ENCODE assay signal across 14 cellular contexts in the genomic region with DNA sequence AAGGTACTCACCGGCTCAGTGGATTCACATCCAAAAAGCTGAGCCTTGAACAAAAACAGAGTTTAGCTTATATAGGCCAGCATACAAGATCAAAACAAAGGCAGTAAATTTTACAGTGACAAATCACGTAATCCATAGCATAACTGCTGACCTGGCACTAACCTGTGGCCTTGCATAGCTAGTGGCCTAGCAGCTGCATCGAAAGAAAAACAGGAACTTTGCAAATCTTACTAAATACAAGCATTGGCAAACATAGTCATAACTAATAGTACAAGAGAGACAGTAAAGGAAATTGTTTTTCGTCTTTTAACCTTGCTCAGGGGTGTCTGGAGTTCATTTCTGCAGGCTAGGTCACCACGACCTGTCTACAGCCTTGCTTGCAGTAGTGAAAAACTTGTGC. TPM values are rescaled to one million over a fixed set of nuclear protein-coding genes. Genes with fewer than 3 reads are reported as not detected.
DNase-seq lines count a peak whose midpoint lies in the region; ATAC-seq, FAIRE-seq and TF ChIP-seq lines count a peak whose summit lies in the region.
"Had no signal": no experiment of that assay in that cellular context is flagged by ENCODE, and none has a peak within 500 bp of the region (broad histone marks: within the 10 kb centered on the region; RNA-seq: fewer than 3 reads in every experiment).

No MANE protein-coding gene starts in this region.

- H4K20me1 ChIP-seq in K562 (replicated peaks; ENCODE audit: control insufficient read depth, insufficient read depth, low read length): no peaks in the 10 kb centered on the region

- peak; percentile 90 for DNase-seq in MV-4-11 (lab: John Stamatoyannopoulos, UW)
- no peak for DNase-seq in K562 (ENCODE audit: extremely low read depth in 1 of 4, low spot score in 3 of 4)
- DNase-seq in BE2C: no peak
- DNase-seq in omental fat pad (ENCODE audit: low spot score): no peak
- DNase-seq: activated CD8-positive, alpha-beta T cell treated with anti-CD3 and anti-CD28 coated beads, Interleukin-2, amount 10 ng/mL, durations not matched to agents 7 days and 5 days; CD8-positive, alpha-beta memory T cell; kidney glomerular epithelial cell; stimulated activated CD4-positive, alpha-beta T cell treated with anti-CD3 and anti-CD28 coated beads, Interleukin-4, amount 100 ng/mL, for 4 hours; stimulated activated naive CD4-positive, alpha-beta T cell treated with Interleukin-2 at 50 U/mL for 16 hours had no signal

- intact Hi-C loops in K562 (cut with micrococcal nuclease): loop anchor here (5.0 kb wide), 1 partner anchor 328 kb away; no protein-coding TSS in a partner anchor

- FAIRE-seq in K562 (lab: Jason Lieb, UNC): no peak
- FAIRE-seq: GM18507 had no signal

- CTCF ChIA-PET in K562 (lab: Yijun Ruan, JAX; ENCODE audit: low intra/inter-chr PET ratio): no interaction called here

- H3K27me3 ChIP-seq in K562 (ENCODE audit: control insufficient read depth in 2 of 2, insufficient read depth in 2 of 2, low read length in 2 of 2) (no peaks in the 10 kb centered on the region), stomach smooth muscle (ENCODE audit: control insufficient read depth in 1 of 2, insufficient read depth in 2 of 2, low read length in 2 of 2) (no peaks in the 10 kb centered on the region), BE2C (no peaks in the 10 kb centered on the region)

- POLR2A ChIA-PET in K562 (lab: Yijun Ruan, JAX): interaction anchor here (1.0 kb wide), 2 partner anchors 13 to 16 kb away, joined by 3 to 4 read pairs; no protein-coding TSS in a partner anchor

- no TSS peak for BruUV-seq in K562 (replicated peaks; lab: Mats Ljungman, UMichigan)

- no peak for TF ChIP-seq RAD21 in K562 (CRISPR knock-in tag; conservative IDR thresholded peaks at IDR 0.05 in 1 of 2, IDR thresholded peaks at IDR 0.05 in 1 of 2)

- H3K4me1 ChIP-seq in K562 (replicated peaks in 1 of 2; ENCODE audit: control insufficient read depth in 2 of 2, insufficient read depth in 2 of 2, low read length in 2 of 2): peaks cover 10% of the 10 kb centered on the region in 2 experiments; a peak in 4 of 5 replicates
- H3K4me1 ChIP-seq in stomach smooth muscle (ENCODE audit: control insufficient read depth, insufficient read depth, low read length): peaks cover 21% of the 10 kb centered on the region
- H3K4me1 ChIP-seq in BE2C: no peaks in the 10 kb centered on the region

- H3K36me3 ChIP-seq in K562 (ENCODE audit: control insufficient read depth, insufficient read depth, low read length): peaks cover 14% of the 10 kb centered on the region; the same call in 1 of the 3 replicates
- peaks cover 0 to 2% of the 10 kb centered on the region in 2 donors for H3K36me3 ChIP-seq in stomach smooth muscle (ENCODE audit: control insufficient read depth in 2 of 2, insufficient read depth in 2 of 2, low read length in 2 of 2)
- H3K36me3 ChIP-seq in BE2C: no peaks in the 10 kb centered on the region

- WGBS in K562 (ENCODE audit: insufficient coverage, low coverage, missing lambda C conversion rate): 59% methylated on average over 5 of the region's 5 CpGs

- no peak for TF ChIP-seq POLR2A in K562 (conservative IDR thresholded peaks at IDR 0.05)

- peaks cover 54% of the 10 kb centered on the region for H3K79me2 ChIP-seq in K562 (ENCODE audit: control insufficient read depth, insufficient read depth, low read length)

- no peak overlapping the region for H2AFZ ChIP-seq in K562 (ENCODE audit: low read depth, low read length)

- H3K27ac ChIP-seq in K562 (ENCODE audit: extremely low read depth, low read depth, low read length): peak overlapping the region; percentile 23; the same call in 1 of the 3 replicates
- H3K27ac ChIP-seq in stomach smooth muscle (ENCODE audit: low read length): no peak overlapping the region

- in situ Hi-C loops in K562 (cut with MboI): no loop called here

- ATAC-seq in GM21529 (IDR thresholded peaks at IDR 0.05; ENCODE audit: unreplicated experiment) (peak; percentile 32), K562 (no peak), omental fat pad (ENCODE audit: low FRiP score) (no peak), HG02571 (IDR thresholded peaks at IDR 0.05; ENCODE audit: unreplicated experiment) (no peak)
- ATAC-seq: activated CD8-positive, alpha-beta T cell treated with anti-CD3 and anti-CD28 coated beads, Interleukin-2, amount 10 ng/mL, durations not matched to agents 7 days and 5 days; Panc1 had no signal

- TF ChIP-seq EP300 in K562 (IDR thresholded peaks at IDR 0.05; ENCODE audit: low read length): no peak

- H3K4me3 ChIP-seq in K562 (no peak overlapping the region), stomach smooth muscle (ENCODE audit: low read length in 2 of 2) (peak overlapping the region; percentile 4 to 35), BE2C (ENCODE audit: low read depth, low read length) (no peak overlapping the region)

- no peaks in the 10 kb centered on the region for H3K9me3 ChIP-seq in K562 (replicated peaks; ENCODE audit: control insufficient read depth, insufficient read depth, low read depth, low read length)
- no peaks in the 10 kb centered on the region for H3K9me3 ChIP-seq in stomach smooth muscle (ENCODE audit: control insufficient read depth in 2 of 2, low read length in 2 of 2)
- H3K9me3 ChIP-seq in BE2C: no peaks in the 10 kb centered on the region; the same call in 1 of the 2 replicates

- TF ChIP-seq CTCF in K562 (IDR thresholded peaks at IDR 0.05 in 2 of 3, conservative IDR thresholded peaks at IDR 0.05 in 1 of 3; ENCODE audit: insufficient read depth in 2 of 3, low read depth in 1 of 3, low read length in 3 of 3) (no peak), BE2C (IDR thresholded peaks at IDR 0.05; ENCODE audit: low read depth, low read length) (no peak), omental fat pad (IDR thresholded peaks at IDR 0.05) (no peak)

- H3K9ac ChIP-seq in K562 (ENCODE audit: insufficient read depth in 1 of 2, low read depth in 2 of 2, low read length in 2 of 2): peak overlapping the region in 1 of 2 experiments; percentile 10; a peak in 1 of 4 replicates
- no peak overlapping the region for H3K9ac ChIP-seq in stomach smooth muscle (ENCODE audit: low read length in 2 of 2)

- H3K9me1 ChIP-seq in K562 (ENCODE audit: control insufficient read depth, insufficient read depth, low read length): no peaks in the 10 kb centered on the region

- no peak overlapping the region for H3K4me2 ChIP-seq in K562 (ENCODE audit: insufficient read depth, low read length)

TF ChIP-seq in K562, 482 proteins besides CTCF, POLR2A, EP300 and RAD21 (continues in another document):
- TF ChIP-seq, protein P1, sequence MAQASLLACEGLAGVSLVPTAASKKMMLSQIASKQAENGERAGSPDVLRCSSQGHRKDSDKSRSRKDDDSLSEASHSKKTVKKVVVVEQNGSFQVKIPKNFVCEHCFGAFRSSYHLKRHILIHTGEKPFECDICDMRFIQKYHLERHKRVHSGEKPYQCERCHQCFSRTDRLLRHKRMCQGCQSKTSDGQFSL (CRISPR knock-in tag; IDR thresholded peaks at IDR 0.05): no peak
- TF ChIP-seq, protein P1 (tag; IDR thresholded peaks at IDR 0.05): no peak
- no peak for TF ChIP-seq ZNF124 (CRISPR knock-in tag; IDR thresholded peaks at IDR 0.05)

RNA-seq across cellular contexts. Expression of a gene that starts 4.8 kb away (rescaled TPM):
- 17.0 and 29.9 TPM in 2 replicates for total RNA-seq in K562 (2011; cell fraction: chromatin; rRNA removed; ENCODE audit: low replicate concordance)
- 11.0 and 12.2 TPM in 2 replicates for total RNA-seq in K562 (2011; cell fraction: nucleolus; rRNA removed)
- 15.3 and 17.0 TPM in 2 replicates for total RNA-seq in K562 (2011; cell fraction: nucleoplasm; rRNA removed)
- total RNA-seq in K562 (2014; rRNA removed) (22.8 and 23.1 TPM in 2 replicates), K562 (2014; rRNA removed; fragmentation: Illumina TruSeq; extraction: Trizol) (43.4 and 46.3 TPM in 2 replicates), K562 (2015; rRNA removed; fragmentation: Illumina TruSeq; extraction: Trizol) (37.6 and 40.3 TPM in 2 replicates), K562 (2021) (28.8 and 29.7 TPM in 2 replicates), omental fat pad (100 to 1,000 TPM in 1 of 4 donors, 10 to 100 TPM in 3; 54.0 to 106 (median 59.9) TPM)
- polyA plus RNA-seq in K562 (2011; rRNA removed) (64.8 and 74.1 TPM in 2 replicates), K562 (2014; fragmentation: Illumina TruSeq; extraction: Trizol) (33.3 and 37.4 TPM in 2 replicates), K562 (2014; fragmentation: Nextera tagmentation; extraction: Ambion mirVana) (10 to 100 TPM; 32.7 to 35.6 TPM), K562 (2014; rRNA removed) (23.1 and 24.6 TPM in 2 replicates)
- polyA plus RNA-seq in K562 (2011; cell fraction: cytosol; rRNA removed): 11.2 and 23.1 TPM in 2 replicates
- polyA plus RNA-seq in K562 (2011; cell fraction: nucleus; rRNA removed): 7.7 and 15.4 TPM in 2 replicates
- polyA plus RNA-seq in K562 (2012): 29.3 and 34.5 TPM in 2 replicates
- 98.5 and 105 TPM in 2 replicates for polyA minus RNA-seq in K562 (2011; rRNA and poly(A)+ RNA removed)
- polyA minus RNA-seq in K562 (2011; cell fraction: cytosol; rRNA and poly(A)+ RNA removed): 31.7 and 40.8 TPM in 2 replicates
- polyA minus RNA-seq in K562 (2011; cell fraction: nucleus; rRNA and poly(A)+ RNA removed): 7.9 and 16.2 TPM in 2 replicates
- polyA plus RNA-seq in BE2C (2012; ENCODE audit: insufficient read depth, insufficient read length, low read depth): 12.5 TPM

RNA-seq across cellular contexts. Expression of a gene that starts 51.3 kb away (rescaled TPM):
- total RNA-seq in K562 (2011; cell fraction: chromatin; rRNA removed; ENCODE audit: low replicate concordance): 83.3 and 94.4 TPM in 2 replicates
- total RNA-seq in K562 (2011; cell fraction: nucleolus; rRNA removed): 15.2 and 20.9 TPM in 2 replicates
- total RNA-seq in K562 (2011; cell fraction: nucleoplasm; rRNA removed): 43.6 and 84.2 TPM in 2 replicates
- total RNA-seq in K562 (2014; rRNA removed) (36.9 and 44.4 TPM in 2 replicates), K562 (2014; rRNA removed; fragmentation: Illumina TruSeq; extraction: Trizol) (83.5 and 93.8 TPM in 2 replicates), K562 (2015; rRNA removed; fragmentation: Illumina TruSeq; extraction: Trizol) (71.3 and 77.1 TPM in 2 replicates), K562 (2021) (109 and 116 TPM in 2 replicates), omental fat pad (10 to 100 TPM; 24.5 to 50.3 (median 39.7) TPM)
- polyA plus RNA-seq in K562 (2011; rRNA removed) (132 and 151 TPM in 2 replicates), K562 (2014; fragmentation: Illumina TruSeq; extraction: Trizol) (60.3 and 68.0 TPM in 2 replicates), K562 (2014; fragmentation: Nextera tagmentation; extraction: Ambion mirVana) (10 to 100 TPM; 22.4 to 26.7 TPM), K562 (2014; rRNA removed) (42.0 and 45.5 TPM in 2 replicates)
- polyA plus RNA-seq in K562 (2011; cell fraction: cytosol; rRNA removed): 122 and 173 TPM in 2 replicates
- 54.8 and 78.5 TPM in 2 replicates for polyA plus RNA-seq in K562 (2011; cell fraction: nucleus; rRNA removed)
- 34.5 and 35.0 TPM in 2 replicates for polyA plus RNA-seq in K562 (2012)
- 252 and 271 TPM in 2 replicates for polyA minus RNA-seq in K562 (2011; rRNA and poly(A)+ RNA removed)
- polyA minus RNA-seq in K562 (2011; cell fraction: cytosol; rRNA and poly(A)+ RNA removed): 85.2 and 87.1 TPM in 2 replicates
- 22.9 and 43.9 TPM in 2 replicates for polyA minus RNA-seq in K562 (2011; cell fraction: nucleus; rRNA and poly(A)+ RNA removed)
- polyA plus RNA-seq in BE2C (2012; ENCODE audit: insufficient read depth, insufficient read length, low read depth): 3.9 TPM

Comparison
In these comparisons a context has a peak if more than half of its experiments do, and no peak if none do; other contexts are left out.
1. H3K4me3 ChIP-seq: peak in stomach smooth muscle (2 of 2); none in K562 (single experiment) and BE2C (single experiment).